In genomic region chr11:65643971-65644370, GRCh38 we compare ENCODE assay signal across 2 cellular contexts.
TF ChIP-seq lines count a peak whose summit lies in the region.

No MANE protein-coding gene starts in this region.

TF ChIP-seq in SK-N-SH treated with all-trans-retinoic acid at 6 μM for 48 hours, 23 proteins besides CTCF, POLR2A, EP300 and RAD21 (continued from another document):
- TF ChIP-seq ZNF565 (CRISPR knock-in tag; conservative IDR thresholded peaks at IDR 0.05; ENCODE audit: low read depth) (no peak), ZFP30 (CRISPR knock-in tag; IDR thresholded peaks at IDR 0.05) (no peak)

TF ChIP-seq in SK-N-SH, 30 proteins besides CTCF, POLR2A, EP300 and RAD21 (continued from another document):
- TF ChIP-seq REST (IDR thresholded peaks at IDR 0.05; ENCODE audit: low read depth, low read length) (no peak), GATA2 (CRISPR knock-in tag; IDR thresholded peaks at IDR 0.05) (no peak), NRF1 (IDR thresholded peaks at IDR 0.05; ENCODE audit: low read depth, low read length) (no peak), FOXJ3 (CRISPR knock-in tag; IDR thresholded peaks at IDR 0.05) (no peak), YY1 (IDR thresholded peaks at IDR 0.05; ENCODE audit: low read depth) (no peak), RCOR1 (IDR thresholded peaks at IDR 0.05; ENCODE audit: low read length) (no peak), FOSL2 (IDR thresholded peaks at IDR 0.05; ENCODE audit: borderline replicate concordance, low read depth) (no peak), NFIC (IDR thresholded peaks at IDR 0.05; ENCODE audit: borderline replicate concordance) (no peak), SMC3 (IDR thresholded peaks at IDR 0.05; ENCODE audit: low read depth, low read length) (no peak), MXI1 (IDR thresholded peaks at IDR 0.05; ENCODE audit: low read depth, low read length) (no peak), IRF3 (IDR thresholded peaks at IDR 0.05; ENCODE audit: low read depth, low read length) (no peak), EZH2phosphoT487 (IDR thresholded peaks at IDR 0.05; ENCODE audit: borderline replicate concordance, low read depth) (no peak)
- TF ChIP-seq, protein P1, sequence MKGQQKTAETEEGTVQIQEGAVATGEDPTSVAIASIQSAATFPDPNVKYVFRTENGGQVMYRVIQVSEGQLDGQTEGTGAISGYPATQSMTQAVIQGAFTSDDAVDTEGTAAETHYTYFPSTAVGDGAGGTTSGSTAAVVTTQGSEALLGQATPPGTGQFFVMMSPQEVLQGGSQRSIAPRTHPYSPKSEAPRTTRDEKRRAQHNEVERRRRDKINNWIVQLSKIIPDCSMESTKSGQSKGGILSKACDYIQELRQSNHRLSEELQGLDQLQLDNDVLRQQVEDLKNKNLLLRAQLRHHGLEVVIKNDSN (IDR thresholded peaks at IDR 0.05; ENCODE audit: borderline replicate concordance, low read depth), result no peak
TF ChIP-seq in SK-N-SH: peak in this region for 0.
